ENCODE assay signal across 8 cellular contexts in the genomic region with DNA sequence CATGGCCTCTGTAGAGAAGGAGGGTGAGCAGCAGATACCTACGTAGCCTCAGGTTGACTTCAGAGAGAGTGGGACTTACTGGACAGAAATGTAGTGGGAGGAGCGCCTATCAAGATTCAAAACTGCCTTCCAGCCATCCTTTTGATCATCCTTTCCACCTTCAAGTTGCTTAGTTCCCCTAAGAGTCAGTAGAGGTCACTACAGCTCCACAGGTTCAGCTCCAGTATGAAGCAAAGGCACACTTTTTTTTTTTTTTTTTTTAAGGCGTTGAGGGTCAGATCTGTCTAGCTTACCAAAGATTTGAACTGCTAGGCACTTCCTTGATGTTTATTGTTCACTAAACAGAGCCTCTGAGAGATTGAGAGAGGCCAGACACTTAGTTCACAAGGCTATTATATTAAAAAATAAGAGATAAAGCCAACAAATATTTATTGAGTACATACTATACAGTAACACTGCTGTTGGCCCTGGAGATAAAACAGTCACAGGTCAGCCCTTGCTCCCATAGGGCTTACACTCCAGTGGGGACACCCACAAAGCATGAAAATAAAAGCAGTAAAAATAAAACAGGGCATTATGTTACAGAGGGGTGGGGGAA. TPM values are rescaled to one million over a fixed set of nuclear protein-coding genes. Genes with fewer than 3 reads are reported as not detected.
DNase-seq lines count a peak whose midpoint lies in the region; ATAC-seq, FAIRE-seq and TF ChIP-seq lines count a peak whose summit lies in the region.

No MANE protein-coding gene starts in this region.

- TF ChIP-seq CTCF in CD8-positive, alpha-beta T cell (IDR thresholded peaks at IDR 0.05), result peak; percentile 73
- TF ChIP-seq CTCF in psoas muscle (IDR thresholded peaks at IDR 0.05), result peak; percentile 68

- H3K27ac ChIP-seq in CD8-positive, alpha-beta T cell (ENCODE audit: low read depth, low read length), result no peak overlapping the region
- H3K27ac ChIP-seq in GM23248, result no peak overlapping the region
- no peak overlapping the region for H3K27ac ChIP-seq in psoas muscle

- in situ Hi-C loops in GM23248 (cut with MboI), result no loop called here

- H2AFZ ChIP-seq in GM23248, result no peak overlapping the region

- H3K4me1 Mint-ChIP-seq in CD8-positive, alpha-beta T cell (ENCODE audit: low read depth), result peaks cover 28% of the 10 kb centered on the region
- H3K4me1 Mint-ChIP-seq in activated T-helper 2 cell treated with anti-CD3 and anti-CD28 coated beads, Interferon-gamma antibody, Interleukin-2, Interleukin-4, amounts not matched to agents 10 μg/mL and 5 μg/mL and 100 μg/mL, durations not matched to agents 14 hours and 24 hours and 36 hours (ENCODE audit: low read depth), result peaks cover 22% of the 10 kb centered on the region

- peak; percentile 43 for ATAC-seq in CD8-positive, alpha-beta T cell
- ATAC-seq in psoas muscle (peak in 3 of 4 donors; percentile 33 to 55 (median 54)), GM19452 (IDR thresholded peaks at IDR 0.05; ENCODE audit: unreplicated experiment) (no peak), GM19467 (IDR thresholded peaks at IDR 0.05; ENCODE audit: unreplicated experiment) (no peak)

- peaks cover 40% of the 10 kb centered on the region for H3F3A ChIP-seq in GM23248 (ENCODE audit: insufficient read depth)

- no peaks in the 10 kb centered on the region for H3K27me3 ChIP-seq in CD8-positive, alpha-beta T cell (ENCODE audit: insufficient read depth, low read length)
- H3K27me3 ChIP-seq in GM23248 (replicated peaks; ENCODE audit: insufficient read depth) (no peaks in the 10 kb centered on the region), psoas muscle (ENCODE audit: insufficient read depth in 3 of 3, low read length in 2 of 3) (no peaks in the 10 kb centered on the region)

- CTCF ChIA-PET in CD8-positive, alpha-beta T cell (lab: Charles Lee), result interaction anchor here (0.7 to 28.0 kb wide), 25 partner anchors 10 to 170 kb away, joined by 3 to 338 read pairs (median 5); a partner anchor contains a TSS

- H3K9me3 Mint-ChIP-seq in CD8-positive, alpha-beta T cell, result no peaks in the 10 kb centered on the region
- H3K9me3 Mint-ChIP-seq in activated T-helper 2 cell treated with anti-CD3 and anti-CD28 coated beads, Interferon-gamma antibody, Interleukin-2, Interleukin-4, amounts not matched to agents 10 μg/mL and 5 μg/mL and 100 μg/mL, durations not matched to agents 14 hours and 24 hours and 36 hours, result no peaks in the 10 kb centered on the region

- 48 to 57% methylated on average over 3 of the region's 3 CpGs for WGBS in GM23248 (ENCODE audit: low coverage in 1 of 2, low lambda C conversion rate in 2 of 2, missing lambda C conversion rate in 2 of 2), 2 experiments
- WGBS in psoas muscle, 3 donors, result 46 to 52% (median 48%) methylated on average over 3 of the region's 3 CpGs

- no peak overlapping the region for H3K4me3 Mint-ChIP-seq in CD8-positive, alpha-beta T cell
- H3K4me3 Mint-ChIP-seq in activated T-helper 2 cell treated with anti-CD3 and anti-CD28 coated beads, Interferon-gamma antibody, Interleukin-2, Interleukin-4, amounts not matched to agents 10 μg/mL and 5 μg/mL and 100 μg/mL, durations not matched to agents 14 hours and 24 hours and 36 hours (ENCODE audit: low read depth), result peak overlapping the region; percentile 63

- peaks cover 8% of the 10 kb centered on the region for H3K79me2 ChIP-seq in GM23248 (ENCODE audit: insufficient read depth)

- H3K36me3 ChIP-seq in CD8-positive, alpha-beta T cell (ENCODE audit: insufficient read depth, low read length), result peaks cover 24% of the 10 kb centered on the region
- peaks cover 6% of the 10 kb centered on the region; the same call in 1 of the 2 replicates for H3K36me3 ChIP-seq in GM23248 (ENCODE audit: low read depth)
- H3K36me3 ChIP-seq in psoas muscle (ENCODE audit: insufficient read depth in 1 of 2, low read depth in 1 of 2), result peaks cover 0 to 25% of the 10 kb centered on the region in 2 donors

- H3K27me3 Mint-ChIP-seq in CD8-positive, alpha-beta T cell (ENCODE audit: low read depth), result no peaks in the 10 kb centered on the region
- no peaks in the 10 kb centered on the region for H3K27me3 Mint-ChIP-seq in activated T-helper 2 cell treated with anti-CD3 and anti-CD28 coated beads, Interferon-gamma antibody, Interleukin-2, Interleukin-4, amounts not matched to agents 10 μg/mL and 5 μg/mL and 100 μg/mL, durations not matched to agents 14 hours and 24 hours and 36 hours (ENCODE audit: low read depth)

- H3K27ac Mint-ChIP-seq in CD8-positive, alpha-beta T cell, result peak overlapping the region; percentile 63
- peak overlapping the region; percentile 58 for H3K27ac Mint-ChIP-seq in activated T-helper 2 cell treated with anti-CD3 and anti-CD28 coated beads, Interferon-gamma antibody, Interleukin-2, Interleukin-4, amounts not matched to agents 10 μg/mL and 5 μg/mL and 100 μg/mL, durations not matched to agents 14 hours and 24 hours and 36 hours

- no peaks in the 10 kb centered on the region for H3K9me3 ChIP-seq in CD8-positive, alpha-beta T cell (ENCODE audit: low read length)
- H3K9me3 ChIP-seq in GM23248 (ENCODE audit: low read depth) (no peaks in the 10 kb centered on the region), psoas muscle (no peaks in the 10 kb centered on the region)

- FAIRE-seq in frontal cortex (lab: Jason Lieb, UNC), result no peak

- DNase-seq in CD8-positive, alpha-beta T cell, result peak in 3 of 7 experiments; percentile 34 to 65 (median 41)
- DNase-seq in GM23248 (peak; percentile 80), NCI-H748 treated with DMSO at 0.1 percent for 48 hours (lab: John Stamatoyannopoulos, UW) (peak; percentile 67), frontal cortex (ENCODE audit: low spot score in 2 of 2) (peak; percentile 67 to 71), psoas muscle (no peak)
- DNase-seq in activated T-helper 2 cell treated with anti-CD3 and anti-CD28 coated beads, Interferon-gamma antibody, Interleukin-2, Interleukin-4, amounts not matched to agents 10 μg/mL and 5 μg/mL and 100 μg/mL, durations not matched to agents 14 hours and 24 hours and 36 hours (ENCODE audit: low spot score), result peak; percentile 38

- H3K9me2 ChIP-seq in GM23248 (ENCODE audit: insufficient read depth), result no peaks in the 10 kb centered on the region

- H3K9ac ChIP-seq in GM23248, result no peak overlapping the region

- intact Hi-C loops in CD8-positive, alpha-beta T cell (cut with DNase I, micrococcal nuclease), result loop anchor here (1.0 to 2.0 kb wide), 6 partner anchors 26 to 170 kb away; no protein-coding TSS in a partner anchor
- intact Hi-C loops in activated T-helper 2 cell treated with anti-CD3 and anti-CD28 coated beads, Interferon-gamma antibody, Interleukin-2, Interleukin-4, amounts not matched to agents 10 μg/mL and 5 μg/mL and 100 μg/mL, durations not matched to agents 14 hours and 24 hours and 36 hours (cut with micrococcal nuclease), result loop anchor here (1.0 to 5.0 kb wide), 3 partner anchors 75 to 144 kb away; no protein-coding TSS in a partner anchor
- intact Hi-C loops in psoas muscle (cut with DNase I), result loop anchor here (1.0 to 10.0 kb wide), 5 partner anchors 51 to 144 kb away; no protein-coding TSS in a partner anchor

- no peak overlapping the region for H3K4me3 ChIP-seq in CD8-positive, alpha-beta T cell (ENCODE audit: low read depth, low read length)
- H3K4me3 ChIP-seq in GM23248 (no peak overlapping the region), psoas muscle (no peak overlapping the region)

- peaks cover 38% of the 10 kb centered on the region for H3K36me3 Mint-ChIP-seq in CD8-positive, alpha-beta T cell
- H3K36me3 Mint-ChIP-seq in activated T-helper 2 cell treated with anti-CD3 and anti-CD28 coated beads, Interferon-gamma antibody, Interleukin-2, Interleukin-4, amounts not matched to agents 10 μg/mL and 5 μg/mL and 100 μg/mL, durations not matched to agents 14 hours and 24 hours and 36 hours (ENCODE audit: low read depth), result peaks cover 44% of the 10 kb centered on the region

- H4K20me1 ChIP-seq in GM23248 (ENCODE audit: insufficient read depth), result no peaks in the 10 kb centered on the region

- peaks cover 25% of the 10 kb centered on the region for H3K4me1 ChIP-seq in CD8-positive, alpha-beta T cell (ENCODE audit: insufficient read depth, low read length)
- peaks cover 16% of the 10 kb centered on the region for H3K4me1 ChIP-seq in GM23248 (ENCODE audit: insufficient read depth)
- H3K4me1 ChIP-seq in psoas muscle, result peaks cover 21% of the 10 kb centered on the region

- POLR2A ChIA-PET in CD8-positive, alpha-beta T cell (lab: Charles Lee), result interaction anchor here (0.6 to 2.5 kb wide), 4 partner anchors 9 to 120 kb away, joined by 3 to 24 read pairs (median 5); a partner anchor contains a TSS

- H3K4me2 ChIP-seq in GM23248 (ENCODE audit: unreplicated experiment), result no peak overlapping the region

RNA-seq across cellular contexts. Expression of a gene that starts 3.1 kb away (rescaled TPM):
- total RNA-seq in CD8-positive, alpha-beta T cell, result 1 to 10 TPM; 2.8 to 3.3 TPM
- total RNA-seq in GM23248 (2014; rRNA removed; shearing (Covaris generic)), result 4.3 and 15.3 TPM in 2 replicates
- polyA plus RNA-seq in GM23248 (2016; fragmentation: Nextera tagmentation; extraction: Ambion mirVana) (3.1 and 4.3 TPM in 2 replicates), psoas muscle (1 to 10 TPM; 1.5 to 2.4 (median 1.6) TPM)
- 4.8 and 5.0 TPM in 2 replicates for total RNA-seq in activated T-helper 2 cell treated with anti-CD3 and anti-CD28 coated beads, Interferon-gamma antibody, Interleukin-2, Interleukin-4, amounts not matched to agents 10 μg/mL and 5 μg/mL and 100 μg/mL, durations not matched to agents 14 hours and 24 hours and 36 hours
- total RNA-seq in frontal cortex (8.2 TPM), psoas muscle (1 to 10 TPM in 2 of 4 donors, under 1 TPM in 2; 0.62 to 2.6 (median 1.0) TPM)

RNA-seq across cellular contexts. Expression of a gene that starts 16.6 kb away (rescaled TPM):
- total RNA-seq in CD8-positive, alpha-beta T cell, result 1 to 10 TPM; 4.1 to 6.1 TPM
- 0.22 TPM in 1 of 2 replicates, not detected in the other for total RNA-seq in GM23248 (2014; rRNA removed; shearing (Covaris generic))
- polyA plus RNA-seq in GM23248 (2016; fragmentation: Nextera tagmentation; extraction: Ambion mirVana) (0.08 and 0.24 TPM in 2 replicates), psoas muscle (under 1 TPM; 0.18 to 0.52 (median 0.21) TPM)
- 9.9 and 11.3 TPM in 2 replicates for total RNA-seq in activated T-helper 2 cell treated with anti-CD3 and anti-CD28 coated beads, Interferon-gamma antibody, Interleukin-2, Interleukin-4, amounts not matched to agents 10 μg/mL and 5 μg/mL and 100 μg/mL, durations not matched to agents 14 hours and 24 hours and 36 hours
- total RNA-seq in frontal cortex (1.2 TPM), psoas muscle (under 1 TPM in 3 of 4 donors, not detected in 1; 0.38 to 0.77 (median 0.57) TPM)

RNA-seq across cellular contexts. Expression of a gene that starts 18.7 kb away (rescaled TPM):
- total RNA-seq in CD8-positive, alpha-beta T cell, result 10 to 100 TPM; 29.6 to 39.4 TPM
- 35.8 and 37.8 TPM in 2 replicates for total RNA-seq in GM23248 (2014; rRNA removed; shearing (Covaris generic))
- polyA plus RNA-seq in GM23248 (2016; fragmentation: Nextera tagmentation; extraction: Ambion mirVana) (321 and 343 TPM in 2 replicates), psoas muscle (10 to 100 TPM; 64.0 to 78.4 (median 76.1) TPM)
- 156 and 190 TPM in 2 replicates for total RNA-seq in activated T-helper 2 cell treated with anti-CD3 and anti-CD28 coated beads, Interferon-gamma antibody, Interleukin-2, Interleukin-4, amounts not matched to agents 10 μg/mL and 5 μg/mL and 100 μg/mL, durations not matched to agents 14 hours and 24 hours and 36 hours
- total RNA-seq in frontal cortex (14.3 TPM), psoas muscle (10 to 100 TPM; 47.7 to 84.9 (median 75.0) TPM)

RNA-seq across cellular contexts. Expression of a gene that starts 19.0 kb away (rescaled TPM):
- 10 to 100 TPM; 20.1 to 23.6 TPM for total RNA-seq in CD8-positive, alpha-beta T cell
- 17.9 and 27.2 TPM in 2 replicates for total RNA-seq in GM23248 (2014; rRNA removed; shearing (Covaris generic))
- polyA plus RNA-seq in GM23248 (2016; fragmentation: Nextera tagmentation; extraction: Ambion mirVana) (19.4 and 21.2 TPM in 2 replicates), psoas muscle (1 to 10 TPM; 5.9 to 9.6 (median 8.8) TPM)
- total RNA-seq in activated T-helper 2 cell treated with anti-CD3 and anti-CD28 coated beads, Interferon-gamma antibody, Interleukin-2, Interleukin-4, amounts not matched to agents 10 μg/mL and 5 μg/mL and 100 μg/mL, durations not matched to agents 14 hours and 24 hours and 36 hours, result 60.0 and 60.3 TPM in 2 replicates
- total RNA-seq in frontal cortex (25.3 TPM), psoas muscle (1 to 10 TPM; 5.5 to 9.5 (median 7.4) TPM)

RNA-seq across cellular contexts. Expression of a gene that starts 24.4 kb away (rescaled TPM):
- total RNA-seq in CD8-positive, alpha-beta T cell, result 100 to 1,000 TPM; 243 to 245 TPM
- total RNA-seq in GM23248 (2014; rRNA removed; shearing (Covaris generic)), result 56.5 and 73.6 TPM in 2 replicates
- polyA plus RNA-seq in GM23248 (2016; fragmentation: Nextera tagmentation; extraction: Ambion mirVana) (14.0 and 16.0 TPM in 2 replicates), psoas muscle (1 to 10 TPM; 3.3 to 6.9 (median 6.8) TPM)
- 158 and 164 TPM in 2 replicates for total RNA-seq in activated T-helper 2 cell treated with anti-CD3 and anti-CD28 coated beads, Interferon-gamma antibody, Interleukin-2, Interleukin-4, amounts not matched to agents 10 μg/mL and 5 μg/mL and 100 μg/mL, durations not matched to agents 14 hours and 24 hours and 36 hours
- total RNA-seq in frontal cortex (276 TPM), psoas muscle (10 to 100 TPM in 1 of 4 donors, 1 to 10 TPM in 3; 5.8 to 13.1 (median 7.5) TPM)

Comparison
In these comparisons a context has a peak if more than half of its experiments do, and no peak if none do; other contexts are left out.
1. ATAC-seq: peak in CD8-positive, alpha-beta T cell (single experiment) and psoas muscle (3 of 4); none in GM19452 (single experiment) and GM19467 (single experiment).
2. DNase-seq: peak in GM23248 (single experiment), NCI-H748 treated with DMSO at 0.1 percent for 48 hours (single experiment), activated T-helper 2 cell treated with anti-CD3 and anti-CD28 coated beads, Interferon-gamma antibody, Interleukin-2, Interleukin-4, amounts not matched to agents 10 μg/mL and 5 μg/mL and 100 μg/mL, durations not matched to agents 14 hours and 24 hours and 36 hours (single experiment) and frontal cortex (2 of 2); none in psoas muscle (0 of 2).